In genomic region chr14:72966038-72966437, GRCh38 we compare ENCODE assay signal across 26 cellular contexts.
"Had no signal": no experiment of that assay in that cellular context is flagged by ENCODE, and none has a peak within 500 bp of the region (broad histone marks: within the 10 kb centered on the region; RNA-seq: fewer than 3 reads in every experiment).

No MANE protein-coding gene starts in this region.

- DNase-seq: cortex of kidney; dorsolateral prefrontal cortex; effector CD8-positive, alpha-beta T cell; foreskin melanocyte; head of caudate nucleus; kidney; left cardiac atrium; left ventricle myocardium inferior; lower lobe of right lung; occipital lobe; pancreas; retina; spleen; stimulated activated CD4-positive, alpha-beta T cell treated with anti-CD3 and anti-CD28 coated beads, Interleukin-15, amount 100 ng/mL, for 24 hours; stimulated activated CD4-positive, alpha-beta T cell treated with anti-CD3 and anti-CD28 coated beads, Interleukin-1b, Interleukin-23, amount 100 ng/mL, for 48 hours; stimulated activated CD4-positive, alpha-beta T cell treated with anti-CD3 and anti-CD28 coated beads, Interleukin-4, amount 100 ng/mL, for 24 hours; stimulated activated naive CD4-positive, alpha-beta T cell; stomach; substantia nigra; transverse colon had no signal

- H3K27me3 Mint-ChIP-seq: memory B cell; natural killer cell treated with Interleukin-12 subunit alpha and Interleukin-12 subunit beta and Interleukin-15 and Interleukin-18, amount 100 ng/mL, for 72 hours had no signal

- H3K4me1 Mint-ChIP-seq: memory B cell, mesothelial cell of epicardium had no signal

- H3K36me3 ChIP-seq: prostate gland had no signal

- ATAC-seq: left cardiac atrium, lower lobe of right lung had no signal

- H3K27ac Mint-ChIP-seq: memory B cell, mesothelial cell of epicardium had no signal

- H2AFZ ChIP-seq: hepatocyte had no signal

- H3K4me1 ChIP-seq: left ventricle myocardium inferior, lower lobe of right lung, pancreas, prostate gland, spleen, stomach, transverse colon had no signal

- H3K27me3 ChIP-seq: dorsolateral prefrontal cortex, hepatocyte, pancreas, spleen, stomach, transverse colon had no signal

- H3K79me2 ChIP-seq: hepatocyte had no signal

- H3K27ac ChIP-seq: dorsolateral prefrontal cortex, hepatocyte, left ventricle myocardium inferior, lower lobe of right lung, pancreas, prostate gland, spleen, stomach, thoracic aorta, transverse colon had no signal

- H3K36me3 Mint-ChIP-seq: natural killer cell treated with Interleukin-12 subunit alpha and Interleukin-12 subunit beta and Interleukin-15 and Interleukin-18, amount 100 ng/mL, for 72 hours had no signal

- H3K4me3 Mint-ChIP-seq: memory B cell, mesothelial cell of epicardium had no signal

- FAIRE-seq: kidney, pancreas had no signal

- H3K4me3 ChIP-seq: dorsolateral prefrontal cortex, hepatocyte, left ventricle myocardium inferior, lower lobe of right lung, pancreas, prostate gland, spleen, stomach, thoracic aorta, transverse colon had no signal

- H3K4me2 ChIP-seq: hepatocyte had no signal

- H3K9me3 ChIP-seq: left ventricle myocardium inferior, lower lobe of right lung, pancreas, prostate gland, spleen, stomach, thoracic aorta, transverse colon had no signal
